19 cellular contexts compared by ENCODE assay signal in the genomic region with DNA sequence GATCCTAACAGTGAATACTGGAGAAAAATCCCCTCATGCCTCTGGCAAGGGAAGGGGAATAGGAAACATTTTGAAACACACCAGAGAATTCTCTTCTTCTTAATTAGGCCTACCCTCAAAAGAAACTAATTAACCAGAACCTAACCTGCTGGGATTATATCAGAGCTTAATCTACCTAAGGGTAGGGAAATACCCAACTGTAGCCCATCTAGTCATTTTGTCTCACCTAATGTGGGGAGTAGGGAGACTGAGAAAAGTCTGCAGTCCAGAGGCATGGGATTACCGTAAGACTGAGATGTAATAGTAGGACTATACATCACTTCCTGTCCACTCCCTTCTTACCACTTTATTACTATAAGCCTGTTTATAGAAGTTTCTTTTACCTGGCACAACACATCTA.
DNase-seq lines count a peak whose midpoint lies in the region; ATAC-seq, FAIRE-seq and TF ChIP-seq lines count a peak whose summit lies in the region.
"Had no signal": no experiment of that assay in that cellular context is flagged by ENCODE, and none has a peak within 500 bp of the region (broad histone marks: within the 10 kb centered on the region; RNA-seq: fewer than 3 reads in every experiment).

No MANE protein-coding gene starts in this region.

- H3K27me3 Mint-ChIP-seq in GM23338 (ENCODE audit: insufficient read depth, low read depth, poor library complexity) (no peaks in the 10 kb centered on the region), astrocyte (ENCODE audit: low read depth, unreplicated experiment) (no peaks in the 10 kb centered on the region)
- H3K27me3 Mint-ChIP-seq: CD4-positive, CD25-positive, alpha-beta regulatory T cell; CD8-positive, alpha-beta memory T cell had no signal

- H3K27ac Mint-ChIP-seq in GM23338: no peak overlapping the region
- no peak overlapping the region for H3K27ac Mint-ChIP-seq in astrocyte (ENCODE audit: unreplicated experiment)
- H3K27ac Mint-ChIP-seq: CD4-positive, CD25-positive, alpha-beta regulatory T cell; CD8-positive, alpha-beta memory T cell had no signal

- H4K20me1 ChIP-seq in GM23338 (replicated peaks; ENCODE audit: insufficient read depth) (no peaks in the 10 kb centered on the region), astrocyte (ENCODE audit: insufficient read depth, low read length) (no peaks in the 10 kb centered on the region)

- H3K79me2 ChIP-seq in GM23338 (replicated peaks; ENCODE audit: insufficient read depth): no peaks in the 10 kb centered on the region
- no peaks in the 10 kb centered on the region for H3K79me2 ChIP-seq in astrocyte (ENCODE audit: insufficient read depth, low read length)

- H3K36me3 ChIP-seq in GM23338 (ENCODE audit: insufficient read depth) (no peaks in the 10 kb centered on the region), astrocyte (ENCODE audit: insufficient read depth, low read length) (no peaks in the 10 kb centered on the region), sigmoid colon (no peaks in the 10 kb centered on the region)
- H3K36me3 ChIP-seq: BE2C, HAP-1 had no signal

- no peak overlapping the region for H3K9ac ChIP-seq in astrocyte (ENCODE audit: low read length)

- intact Hi-C loops in sigmoid colon (cut with DNase I): loop anchor here (5.0 kb wide), 1 partner anchor 928 kb away; no protein-coding TSS in a partner anchor

- H3K9me3 Mint-ChIP-seq in GM23338 (peaks cover under 1% of the 10 kb centered on the region; the same call in 1 of the 3 replicates), astrocyte (ENCODE audit: unreplicated experiment) (no peaks in the 10 kb centered on the region)

- H3K4me3 Mint-ChIP-seq in GM23338 (no peak overlapping the region), astrocyte (ENCODE audit: unreplicated experiment) (no peak overlapping the region)
- H3K4me3 Mint-ChIP-seq: CD4-positive, CD25-positive, alpha-beta regulatory T cell; CD8-positive, alpha-beta memory T cell had no signal

- H2AFZ ChIP-seq in GM23338 (peak overlapping the region; percentile 39; the same call in 1 of the 2 replicates), astrocyte (ENCODE audit: low read depth, low read length) (no peak overlapping the region)

- H3K27ac ChIP-seq in GM23338 (ENCODE audit: low read depth): no peak overlapping the region
- H3K27ac ChIP-seq in astrocyte (ENCODE audit: low read depth, low read length): no peak overlapping the region
- no peak overlapping the region for H3K27ac ChIP-seq in sigmoid colon
- H3K27ac ChIP-seq: HL-60 had no signal

- H3K4me1 Mint-ChIP-seq in GM23338 (no peaks in the 10 kb centered on the region), astrocyte (ENCODE audit: low read depth, unreplicated experiment) (peaks cover 26% of the 10 kb centered on the region)
- H3K4me1 Mint-ChIP-seq: CD4-positive, CD25-positive, alpha-beta regulatory T cell; CD8-positive, alpha-beta memory T cell had no signal

- WGBS in sigmoid colon, 2 donors: 41 to 73% methylated on average over 1 of the region's 1 CpG

- no peaks in the 10 kb centered on the region for H3F3A ChIP-seq in GM23338 (replicated peaks; ENCODE audit: low read depth)

- H3K9me2 ChIP-seq in GM23338 (ENCODE audit: insufficient read depth): no peaks in the 10 kb centered on the region

- no peaks in the 10 kb centered on the region for H3K27me3 ChIP-seq in GM23338 (ENCODE audit: insufficient read depth)
- no peaks in the 10 kb centered on the region for H3K27me3 ChIP-seq in astrocyte (ENCODE audit: insufficient read depth, low read length)
- H3K27me3 ChIP-seq in sigmoid colon: no peaks in the 10 kb centered on the region
- H3K27me3 ChIP-seq: BE2C had no signal

- no peak for ATAC-seq in GM23338
- ATAC-seq in GM21619 (IDR thresholded peaks at IDR 0.05; ENCODE audit: unreplicated experiment): no peak
- ATAC-seq: K562 had no signal

- H3K9me3 ChIP-seq in astrocyte (ENCODE audit: insufficient read depth, low read depth, low read length) (no peaks in the 10 kb centered on the region), sigmoid colon (no peaks in the 10 kb centered on the region)
- H3K9me3 ChIP-seq: BE2C, HAP-1 had no signal

- no peak for TF ChIP-seq POLR2A in sigmoid colon (IDR thresholded peaks at IDR 0.05)

- no peaks in the 10 kb centered on the region for H3K4me1 ChIP-seq in GM23338 (ENCODE audit: insufficient read depth)
- H3K4me1 ChIP-seq in astrocyte (ENCODE audit: insufficient read depth, low read length): peaks cover 14% of the 10 kb centered on the region
- peaks cover 0 to 32% (median 21%) of the 10 kb centered on the region in 4 donors for H3K4me1 ChIP-seq in sigmoid colon
- H3K4me1 ChIP-seq: BE2C had no signal

- H3K4me3 ChIP-seq in GM23338 (no peak overlapping the region), astrocyte (ENCODE audit: insufficient read depth, low read depth, low read length) (no peak overlapping the region), choroid plexus epithelial cell (ENCODE audit: low read depth, low read length) (no peak overlapping the region), sigmoid colon (no peak overlapping the region)
- H3K4me3 ChIP-seq: HAP-1, K562 had no signal

- TF ChIP-seq EP300 in sigmoid colon (IDR thresholded peaks at IDR 0.05): no peak

- no peak for DNase-seq in GM23338 (ENCODE audit: low spot score)
- DNase-seq in astrocyte (ENCODE audit: low read depth): no peak
- peak; percentile 25 for DNase-seq in choroid plexus epithelial cell (ENCODE audit: low read depth)
- DNase-seq in sigmoid colon: no peak
- no peak for DNase-seq in activated T-cell treated with anti-CD3 and anti-CD28 coated beads, Interleukin-2, amount 50 U/mL, for 1 hour
- DNase-seq in foreskin melanocyte: no peak
- DNase-seq: ACHN; BE2C; C1 segment of cervical spinal cord; CD4-positive, CD25-positive, alpha-beta regulatory T cell; CD8-positive, alpha-beta memory T cell; COR-L47; GDM1 had no signal

- H3K4me2 ChIP-seq in GM23338 (no peak overlapping the region), astrocyte (ENCODE audit: low read length) (peak overlapping the region; percentile 4)

- 0 out of 3 replicates have a peak, but pooled peaks cover 2% of the 10 kb centered on the region for H3K36me3 Mint-ChIP-seq in GM23338 (ENCODE audit: low read depth)
- H3K36me3 Mint-ChIP-seq in astrocyte (ENCODE audit: low read depth, unreplicated experiment): no peaks in the 10 kb centered on the region
- H3K36me3 Mint-ChIP-seq: CD4-positive, CD25-positive, alpha-beta regulatory T cell; CD8-positive, alpha-beta memory T cell had no signal

- TF ChIP-seq CTCF in GM23338 (conservative IDR thresholded peaks at IDR 0.05; ENCODE audit: low read depth in 2 of 2) (no peak), astrocyte (IDR thresholded peaks at IDR 0.05; ENCODE audit: insufficient read depth, low read depth, low read length) (no peak), choroid plexus epithelial cell (conservative IDR thresholded peaks at IDR 0.05; ENCODE audit: low read depth, low read length) (no peak), sigmoid colon (IDR thresholded peaks at IDR 0.05) (no peak)

- no peak for FAIRE-seq in astrocyte (lab: Jason Lieb, UNC)
- FAIRE-seq: A204.1, D721Med, K562 had no signal

TF ChIP-seq in GM23338, 12 proteins besides CTCF, POLR2A, EP300 and RAD21:
- TF ChIP-seq EZH2phosphoT487 (IDR thresholded peaks at IDR 0.05; ENCODE audit: unreplicated experiment) (no peak), ZNF114 (CRISPR knock-in tag; IDR thresholded peaks at IDR 0.05) (no peak)
